In the genomic region with DNA sequence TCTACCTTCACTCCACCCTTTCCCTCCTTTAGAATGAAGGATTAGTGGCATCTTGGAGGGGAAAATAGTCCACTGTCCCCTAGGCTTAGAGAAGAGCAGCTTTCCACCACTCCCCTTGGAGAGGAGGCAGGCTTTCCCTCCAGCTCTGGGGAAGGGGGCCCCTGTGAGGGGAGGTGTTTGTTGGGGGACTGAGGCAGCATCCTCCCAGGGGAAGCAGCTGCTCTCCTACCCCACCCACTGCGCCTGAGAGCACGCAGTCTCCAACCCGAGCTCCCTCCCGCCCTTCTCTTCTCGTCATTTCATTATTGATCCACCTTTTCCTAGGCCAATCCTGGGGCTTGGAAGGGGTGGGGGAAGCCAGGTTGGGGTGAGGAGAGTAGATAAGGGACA, we compare ENCODE assay signal across 8 cellular contexts. TPM values are rescaled to one million over a fixed set of nuclear protein-coding genes. Genes with fewer than 3 reads are reported as not detected.
DNase-seq lines count a peak whose midpoint lies in the region; ATAC-seq, FAIRE-seq and TF ChIP-seq lines count a peak whose summit lies in the region.

No MANE protein-coding gene starts in this region.

- no peak for TF ChIP-seq POLR2A in GM12892 (IDR thresholded peaks at IDR 0.05; ENCODE audit: low read depth, low read length)

- intact Hi-C loops in head of caudate nucleus (cut with DNase I), result loop anchor here (5.0 kb wide), 2 partner anchors 35 to 50 kb away; a partner anchor contains a TSS

- ATAC-seq in HG02610 (IDR thresholded peaks at IDR 0.05; ENCODE audit: unreplicated experiment) (no peak), GM19351 (IDR thresholded peaks at IDR 0.05; ENCODE audit: unreplicated experiment) (no peak)

- no peaks in the 10 kb centered on the region for H3K27me3 ChIP-seq in rectal smooth muscle tissue (ENCODE audit: control insufficient read depth, insufficient read depth, low read length)

- H3K27ac ChIP-seq in rectal smooth muscle tissue (ENCODE audit: low read depth, low read length), result peak overlapping the region; percentile 75

- peak overlapping the region; percentile 82 for H3K9ac ChIP-seq in rectal smooth muscle tissue (ENCODE audit: low read length)

- FAIRE-seq in GM12892 (lab: Jason Lieb, UNC), result peak; percentile 75
- FAIRE-seq in D721Med (lab: Jason Lieb, UNC), result no peak

- peaks cover 7% of the 10 kb centered on the region for H3K4me1 ChIP-seq in rectal smooth muscle tissue (ENCODE audit: control insufficient read depth, insufficient read depth, low read length)

- H3K4me3 ChIP-seq in rectal smooth muscle tissue (ENCODE audit: low read length), result peak overlapping the region; percentile 81

- no peak for TF ChIP-seq CTCF in D721Med (IDR thresholded peaks at IDR 0.05; ENCODE audit: insufficient read depth, missing control alignments)

- H3K36me3 ChIP-seq in rectal smooth muscle tissue (ENCODE audit: control insufficient read depth, insufficient read depth, low read length), result no peaks in the 10 kb centered on the region

- DNase-seq in GM12892 (ENCODE audit: insufficient read length) (no peak), NCI-H510A (lab: John Stamatoyannopoulos, UW) (peak; percentile 37), head of caudate nucleus (peak; percentile 20 to 91 (median 68)), D721Med (ENCODE audit: insufficient read length, low spot score) (no peak)
- peak; percentile 31 for DNase-seq in activated naive CD4-positive, alpha-beta T cell treated with Interleukin-2 at 50 U/mL for 16 hours

RNA-seq across cellular contexts. Expression of a gene that starts 1.4 kb away (rescaled TPM):
- polyA plus RNA-seq in GM12892 (2012; ENCODE audit: missing spikeins), result 30.5 TPM

RNA-seq across cellular contexts. Expression of a gene that starts 36.3 kb away (rescaled TPM):
- 748 TPM for polyA plus RNA-seq in GM12892 (2012; ENCODE audit: missing spikeins)

Comparison
In these comparisons a context has a peak if more than half of its experiments do, and no peak if none do; other contexts are left out.
1. DNase-seq: peak in NCI-H510A (single experiment), activated naive CD4-positive, alpha-beta T cell treated with Interleukin-2 at 50 U/mL for 16 hours (single experiment) and head of caudate nucleus (42 of 42); none in GM12892 (single experiment) and D721Med (single experiment).